ENCODE assay signal across 8 cellular contexts in the genomic region with DNA sequence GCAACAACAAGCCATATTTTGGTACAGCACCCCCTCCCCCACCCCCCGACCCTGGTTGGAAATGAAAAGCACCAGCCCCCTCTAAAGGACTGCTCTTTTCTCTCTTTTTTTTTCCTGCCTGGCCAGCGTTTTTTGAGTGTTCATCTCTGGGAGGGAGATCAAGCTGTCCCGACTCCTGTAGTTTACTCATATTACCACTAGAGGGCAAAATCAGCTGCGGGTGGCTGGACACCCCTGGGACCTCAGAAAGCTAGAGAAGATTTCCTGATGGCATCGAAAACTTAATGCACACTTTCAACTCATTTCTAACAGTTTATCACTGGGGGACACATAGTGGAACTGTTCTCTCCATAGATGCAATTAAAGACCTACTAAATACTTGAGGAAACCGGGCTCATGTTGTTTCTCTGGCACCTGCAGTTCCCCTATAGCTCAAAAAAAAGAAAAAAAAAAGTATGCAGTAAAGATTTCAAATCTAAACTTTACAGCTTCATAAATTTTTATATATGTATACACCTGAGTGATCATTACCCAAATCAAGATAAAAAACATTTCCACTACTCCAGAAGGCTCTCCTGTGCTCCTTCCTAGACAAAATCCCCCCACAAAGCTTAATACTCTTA. TPM values are rescaled to one million over a fixed set of nuclear protein-coding genes. Genes with fewer than 3 reads are reported as not detected.
DNase-seq lines count a peak whose midpoint lies in the region; ATAC-seq and TF ChIP-seq lines count a peak whose summit lies in the region.

No MANE protein-coding gene starts in this region.

- peaks cover 7% of the 10 kb centered on the region for H3K4me1 Mint-ChIP-seq in activated T-cell treated with anti-CD3 and anti-CD28 coated beads, Interleukin-2, amount 50 U/mL, for 24 hours (ENCODE audit: low read depth)
- peaks cover 0 to 7% of the 10 kb centered on the region in 2 donors for H3K4me1 Mint-ChIP-seq in natural killer cell

- no peaks in the 10 kb centered on the region for H3K36me3 ChIP-seq in OCI-LY1 (ENCODE audit: insufficient read depth, low read length)
- H3K36me3 ChIP-seq in transverse colon, result no peaks in the 10 kb centered on the region

- no peak overlapping the region for H3K9ac ChIP-seq in OCI-LY1 (ENCODE audit: low read length)

- no peaks in the 10 kb centered on the region for H4K20me1 ChIP-seq in OCI-LY1 (ENCODE audit: insufficient read depth, low read length)

- H3K4me1 ChIP-seq in OCI-LY1 (ENCODE audit: insufficient read depth, low read length, severe bottlenecking), result no peaks in the 10 kb centered on the region
- H3K4me1 ChIP-seq in transverse colon, result peaks cover 0 to 10% (median 4%) of the 10 kb centered on the region in 4 donors

- H3K27ac ChIP-seq in OCI-LY1 (ENCODE audit: low read depth, low read length, poor library complexity, severe bottlenecking) (no peak overlapping the region), transverse colon (no peak overlapping the region)

- H3K9me3 ChIP-seq in OCI-LY1 (ENCODE audit: low read length) (no peaks in the 10 kb centered on the region), transverse colon (no peaks in the 10 kb centered on the region)

- DNase-seq in COR-L47 (lab: John Stamatoyannopoulos, UW) (peak; percentile 48), HuH-7.5 (ENCODE audit: low spot score) (peak; percentile 82), fibroblast of gingiva (ENCODE audit: low read depth) (peak; percentile 43), natural killer cell (no peak), transverse colon (peak; percentile 44)
- peak; percentile 42 for DNase-seq in activated T-cell treated with anti-CD3 and anti-CD28 coated beads, Interleukin-2, amount 50 U/mL, for 24 hours

- intact Hi-C loops in natural killer cell (cut with micrococcal nuclease) (loop anchor here (1.0 kb wide), 1 partner anchor 206 kb away; no protein-coding TSS in a partner anchor), transverse colon (cut with DNase I; ENCODE audit: low total_unique reads) (no loop called here)

- H3K27ac Mint-ChIP-seq in activated T-cell treated with anti-CD3 and anti-CD28 coated beads, Interleukin-2, amount 50 U/mL, for 24 hours, result no peak overlapping the region
- H3K27ac Mint-ChIP-seq in natural killer cell, result no peak overlapping the region

- H3K36me3 Mint-ChIP-seq in activated T-cell treated with anti-CD3 and anti-CD28 coated beads, Interleukin-2, amount 50 U/mL, for 24 hours (ENCODE audit: low read depth), result no peaks in the 10 kb centered on the region
- H3K36me3 Mint-ChIP-seq in natural killer cell, result no peaks in the 10 kb centered on the region

- no peaks in the 10 kb centered on the region for H3K9me3 Mint-ChIP-seq in activated T-cell treated with anti-CD3 and anti-CD28 coated beads, Interleukin-2, amount 50 U/mL, for 24 hours
- no peaks in the 10 kb centered on the region for H3K9me3 Mint-ChIP-seq in natural killer cell

- H2AFZ ChIP-seq in OCI-LY1 (ENCODE audit: low read length), result no peak overlapping the region

- H3K27me3 ChIP-seq in OCI-LY1 (ENCODE audit: insufficient read depth, low read length) (no peaks in the 10 kb centered on the region), transverse colon (no peaks in the 10 kb centered on the region)

- H3K4me3 Mint-ChIP-seq in activated T-cell treated with anti-CD3 and anti-CD28 coated beads, Interleukin-2, amount 50 U/mL, for 24 hours, result peak overlapping the region; percentile 19
- no peak overlapping the region for H3K4me3 Mint-ChIP-seq in natural killer cell

- WGBS in transverse colon (ENCODE audit: low coverage in 1 of 2), 2 donors, result 2% methylated on average over 6 of the region's 6 CpGs

- in situ Hi-C loops in transverse colon (cut with MboI; ENCODE audit: low pct_ligation_motif_present in 1 of 4, low pct_unique_long_range_greater_than_20kb in 1 of 4, low sequenced_read_pairs in 3 of 4), result loop anchor here in 3 of 4 donors (25.0 kb wide), 1 partner anchor 444 kb away; no protein-coding TSS in a partner anchor

- TF ChIP-seq POLR2A in transverse colon (IDR thresholded peaks at IDR 0.05), result no peak

- H3K27me3 Mint-ChIP-seq in activated T-cell treated with anti-CD3 and anti-CD28 coated beads, Interleukin-2, amount 50 U/mL, for 24 hours, result peaks cover 8% of the 10 kb centered on the region
- H3K27me3 Mint-ChIP-seq in natural killer cell (ENCODE audit: low read depth in 2 of 2), result peaks cover 5 to 8% of the 10 kb centered on the region in 2 donors

- TF ChIP-seq CTCF in OCI-LY1 (IDR thresholded peaks at IDR 0.05; ENCODE audit: low read length) (peak; percentile 83), natural killer cell (IDR thresholded peaks at IDR 0.05) (peak; percentile 82), transverse colon (IDR thresholded peaks at IDR 0.05) (peak; percentile 75 to 86 (median 84))

- no peak overlapping the region for H3K4me2 ChIP-seq in OCI-LY1 (ENCODE audit: low read length)

- H3K4me3 ChIP-seq in OCI-LY1 (ENCODE audit: low read depth, low read length, poor library complexity, severe bottlenecking), result no peak overlapping the region
- no peak overlapping the region for H3K4me3 ChIP-seq in transverse colon

- TF ChIP-seq EP300 in transverse colon (IDR thresholded peaks at IDR 0.05; ENCODE audit: low read depth), result no peak

- H3K79me2 ChIP-seq in OCI-LY1 (ENCODE audit: insufficient read depth, low read length), result no peaks in the 10 kb centered on the region

- no peaks in the 10 kb centered on the region for H3F3A ChIP-seq in OCI-LY1 (ENCODE audit: insufficient read depth, low read length)

- H3K9me2 ChIP-seq in OCI-LY1 (ENCODE audit: low read depth, low read length), result no peaks in the 10 kb centered on the region

- ATAC-seq in natural killer cell (peak; percentile 85 to 93 (median 89)), HG03039 (IDR thresholded peaks at IDR 0.05; ENCODE audit: unreplicated experiment) (no peak)

RNA-seq across cellular contexts. Expression of a gene that starts 24.4 kb away (rescaled TPM):
- total RNA-seq in natural killer cell, result 10 to 100 TPM; 17.2 to 20.5 (median 19.5) TPM
- 1 to 10 TPM in 3 of 4 donors, not detected in 1; 6.2 to 9.4 (median 7.8) TPM for total RNA-seq in transverse colon

RNA-seq across cellular contexts. Expression of a gene that starts 38.5 kb away (rescaled TPM):
- total RNA-seq in natural killer cell (10 to 100 TPM; 51.4 to 70.3 (median 63.9) TPM), transverse colon (100 to 1,000 TPM in 3 of 4 donors, 10 to 100 TPM in 1; 80.8 to 152 (median 109) TPM)
